In genomic region chr5:113020461-113021273, GRCh38 we compare ENCODE assay signal across 9 cellular contexts. TPM values are rescaled to one million over a fixed set of nuclear protein-coding genes. Genes with fewer than 3 reads are reported as not detected.
DNase-seq lines count a peak whose midpoint lies in the region; ATAC-seq and TF ChIP-seq lines count a peak whose summit lies in the region.
"Had no signal": no experiment of that assay in that cellular context is flagged by ENCODE, and none has a peak within 500 bp of the region (broad histone marks: within the 10 kb centered on the region; RNA-seq: fewer than 3 reads in every experiment).

No MANE protein-coding gene starts in this region.

- POLR2A ChIA-PET in CD4-positive, alpha-beta T cell (lab: Charles Lee) = interaction anchor here (0.9 to 1.8 kb wide), 5 partner anchors 20 to 455 kb away, joined by 3 to 10 read pairs (median 3); partner anchors contain the start of gene DCP2
- POLR2A ChIA-PET in activated CD4-positive, alpha-beta memory T cell treated with anti-CD3 and anti-CD28 coated beads for 36 hours (lab: Charles Lee) = no interaction called here

- intact Hi-C loops in CD4-positive, alpha-beta T cell (cut with DNase I, micrococcal nuclease) = loop anchor here in 1 of 2 experiments (5.0 to 10.0 kb wide), 3 partner anchors 42 to 494 kb away; partner anchors contain the start of gene YTHDC2
- intact Hi-C loops in activated CD4-positive, alpha-beta memory T cell treated with anti-CD3 and anti-CD28 coated beads for 36 hours (cut with micrococcal nuclease) = loop anchor here (1.0 to 10.0 kb wide), 7 partner anchors 10 to 502 kb away; partner anchors contain the start of gene DCP2

- H3K27me3 ChIP-seq in CD4-positive, alpha-beta T cell (ENCODE audit: control insufficient read depth, insufficient read depth, low read length) = no peaks in the 10 kb centered on the region

- peak overlapping the region; percentile 42 for H3K4me3 Mint-ChIP-seq in CD4-positive, alpha-beta T cell
- no peak overlapping the region for H3K4me3 Mint-ChIP-seq in activated CD4-positive, alpha-beta memory T cell treated with anti-CD3 and anti-CD28 coated beads for 36 hours
- H3K4me3 Mint-ChIP-seq in immature natural killer cell = no peak overlapping the region

- no peaks in the 10 kb centered on the region for H3K9me3 ChIP-seq in CD4-positive, alpha-beta T cell (ENCODE audit: control insufficient read depth, low read length)

- CTCF ChIA-PET in CD4-positive, alpha-beta T cell (lab: Charles Lee) = interaction anchor here (1.0 kb wide), 1 partner anchor 25 kb away, joined by 3 read pairs; no protein-coding TSS in a partner anchor
- CTCF ChIA-PET in activated CD4-positive, alpha-beta memory T cell treated with anti-CD3 and anti-CD28 coated beads for 36 hours (lab: Charles Lee) = interaction anchor here (2.4 kb wide), 1 partner anchor 25 kb away, joined by 12 read pairs; no protein-coding TSS in a partner anchor

- H3K4me1 Mint-ChIP-seq in CD4-positive, alpha-beta T cell (ENCODE audit: low read depth) = peaks cover 83% of the 10 kb centered on the region
- H3K4me1 Mint-ChIP-seq in activated CD4-positive, alpha-beta memory T cell treated with anti-CD3 and anti-CD28 coated beads for 36 hours (ENCODE audit: low read depth) = peaks cover 77% of the 10 kb centered on the region
- H3K4me1 Mint-ChIP-seq in immature natural killer cell = peaks cover 52 to 76% of the 10 kb centered on the region in 2 donors

- no peak overlapping the region for H3K27ac ChIP-seq in CD4-positive, alpha-beta T cell (ENCODE audit: low read depth, low read length)

- TF ChIP-seq CTCF in CD4-positive, alpha-beta T cell (IDR thresholded peaks at IDR 0.05) = no peak
- no peak for TF ChIP-seq CTCF in GM20000 (IDR thresholded peaks at IDR 0.05; ENCODE audit: extremely low read depth, missing control alignments)

- peaks cover 69% of the 10 kb centered on the region for H3K36me3 Mint-ChIP-seq in CD4-positive, alpha-beta T cell (ENCODE audit: low read depth)
- H3K36me3 Mint-ChIP-seq in activated CD4-positive, alpha-beta memory T cell treated with anti-CD3 and anti-CD28 coated beads for 36 hours = peaks cover 33% of the 10 kb centered on the region
- H3K36me3 Mint-ChIP-seq in immature natural killer cell = peaks cover 0 to 23% (median 6%) of the 10 kb centered on the region in 3 donors

- peak; percentile 26 for ATAC-seq in CD4-positive, alpha-beta T cell (ENCODE audit: poor library complexity)
- no peak for ATAC-seq in HG03039 (IDR thresholded peaks at IDR 0.05; ENCODE audit: unreplicated experiment)

- no peaks in the 10 kb centered on the region for H3K27me3 Mint-ChIP-seq in CD4-positive, alpha-beta T cell
- H3K27me3 Mint-ChIP-seq in activated CD4-positive, alpha-beta memory T cell treated with anti-CD3 and anti-CD28 coated beads for 36 hours = no peaks in the 10 kb centered on the region
- H3K27me3 Mint-ChIP-seq in immature natural killer cell (ENCODE audit: low read depth in 3 of 3) = no peaks in the 10 kb centered on the region

- peak overlapping the region; percentile 87 for H3K27ac Mint-ChIP-seq in CD4-positive, alpha-beta T cell
- H3K27ac Mint-ChIP-seq in activated CD4-positive, alpha-beta memory T cell treated with anti-CD3 and anti-CD28 coated beads for 36 hours = peak overlapping the region; percentile 80
- H3K27ac Mint-ChIP-seq in immature natural killer cell = peak overlapping the region in 4 of 6 donors; percentile 27 to 79 (median 38)

- DNase-seq in CD4-positive, alpha-beta T cell = peak in 3 of 10 experiments; percentile 5 to 11 (median 5)
- DNase-seq in HCEC 1CT (peak; percentile 91), immature natural killer cell (no peak), COLO668 (lab: John Stamatoyannopoulos, UW; ENCODE audit: unreplicated experiment) (no peak), GM20000 (ENCODE audit: low spot score) (no peak), DMS153 (lab: John Stamatoyannopoulos, UW) (no peak)
- DNase-seq in activated CD4-positive, alpha-beta memory T cell treated with anti-CD3 and anti-CD28 coated beads for 36 hours = peak; percentile 61
- DNase-seq: RPMI8226 had no signal

- no peaks in the 10 kb centered on the region for H3K9me3 Mint-ChIP-seq in CD4-positive, alpha-beta T cell
- H3K9me3 Mint-ChIP-seq in activated CD4-positive, alpha-beta memory T cell treated with anti-CD3 and anti-CD28 coated beads for 36 hours = no peaks in the 10 kb centered on the region
- H3K9me3 Mint-ChIP-seq in immature natural killer cell = no peaks in the 10 kb centered on the region

RNA-seq across cellular contexts. Expression of gene DCP2, which starts 44.1 kb away (rescaled TPM):
- total RNA-seq in CD4-positive, alpha-beta T cell = 10 to 100 TPM; 86.3 to 87.1 TPM
- 100 to 1,000 TPM; 102 TPM for total RNA-seq in activated CD4-positive, alpha-beta memory T cell treated with anti-CD3 and anti-CD28 coated beads for 36 hours
- 10 to 100 TPM; 31.6 to 70.6 (median 35.9) TPM for polyA plus RNA-seq in immature natural killer cell

Comparison
In these comparisons a context has a peak if more than half of its experiments do, and no peak if none do; other contexts are left out.
1. DNase-seq: peak in HCEC 1CT (single experiment) and activated CD4-positive, alpha-beta memory T cell treated with anti-CD3 and anti-CD28 coated beads for 36 hours (single experiment); none in immature natural killer cell (0 of 3), COLO668 (single experiment), GM20000 (single experiment) and DMS153 (single experiment).
2. Peak in every context shown above with its lines, with median percentiles within 50 percentile points of each other: H3K27ac Mint-ChIP-seq.